8 cellular contexts compared by ENCODE assay signal in genomic region chr15:45399381-45400212, GRCh38. TPM values are rescaled to one million over a fixed set of nuclear protein-coding genes. Genes with fewer than 3 reads are reported as not detected.
A peak's percentile ranks its signal among the peaks of the same experiment; 100 is the strongest.
DNase-seq lines count a peak whose midpoint lies in the region; ATAC-seq, FAIRE-seq and TF ChIP-seq lines count a peak whose summit lies in the region.

No MANE protein-coding gene starts in this region.

- peak overlapping the region; percentile 46 for H2AFZ ChIP-seq in parathyroid adenoma

- no peak overlapping the region for H3K4me3 ChIP-seq in esophagus muscularis mucosa
- H3K4me3 ChIP-seq in parathyroid adenoma (ENCODE audit: low read depth, low read length) = no peak overlapping the region

- no peak for FAIRE-seq in HTR-8/SVneo (lab: Jason Lieb, UNC)

- peaks cover 9 to 29% (median 22%) of the 10 kb centered on the region in 4 donors for H3K4me1 ChIP-seq in esophagus muscularis mucosa
- no peaks in the 10 kb centered on the region for H3K4me1 ChIP-seq in parathyroid adenoma

- no peaks in the 10 kb centered on the region for H3K36me3 ChIP-seq in esophagus muscularis mucosa
- no peaks in the 10 kb centered on the region for H3K36me3 ChIP-seq in parathyroid adenoma (ENCODE audit: control insufficient read depth, insufficient read depth, low read length)

- intact Hi-C loops in esophagus muscularis mucosa (cut with DNase I) = loop anchor here (2.0 to 5.0 kb wide), 4 partner anchors 15 to 233 kb away; no protein-coding TSS in a partner anchor

- H3K9me3 ChIP-seq in esophagus muscularis mucosa (no peaks in the 10 kb centered on the region), parathyroid adenoma (ENCODE audit: control insufficient read depth, low read length) (no peaks in the 10 kb centered on the region)

- 57% methylated on average over 6 of the region's 6 CpGs for WGBS in esophagus muscularis mucosa

- TF ChIP-seq POLR2A in esophagus muscularis mucosa (IDR thresholded peaks at IDR 0.05; ENCODE audit: low read depth) = no peak

- no peak for TF ChIP-seq EP300 in esophagus muscularis mucosa (IDR thresholded peaks at IDR 0.05)

- H3K27me3 ChIP-seq in esophagus muscularis mucosa (peaks cover 0 to 18% (median 3%) of the 10 kb centered on the region in 4 donors), parathyroid adenoma (ENCODE audit: control insufficient read depth, insufficient read depth, low read length) (no peaks in the 10 kb centered on the region)

- H3K9ac ChIP-seq in parathyroid adenoma = no peak overlapping the region

- DNase-seq in DMS 273 treated with DMSO at 0.1 percent for 48 hours (lab: John Stamatoyannopoulos, UW) (peak; percentile 50), HTR-8/SVneo (ENCODE audit: insufficient read length, low spot score) (peak; percentile 22), RKO (ENCODE audit: low spot score) (peak; percentile 84), esophagus muscularis mucosa (ENCODE audit: extremely low spot score) (no peak)
- DNase-seq in activated CD4-positive, alpha-beta T cell treated with anti-CD3 and anti-CD28 coated beads for 1 hour = no peak

- no peak overlapping the region for H3K4me2 ChIP-seq in parathyroid adenoma (ENCODE audit: low read length)

- ATAC-seq in GM19035 (IDR thresholded peaks at IDR 0.05; ENCODE audit: unreplicated experiment) = no peak
- no peak for ATAC-seq in HG03354 (IDR thresholded peaks at IDR 0.05; ENCODE audit: poor library complexity, severe bottlenecking, unreplicated experiment)

- TF ChIP-seq CTCF in esophagus muscularis mucosa (IDR thresholded peaks at IDR 0.05) (peak; percentile 63 to 76 (median 65)), parathyroid adenoma (IDR thresholded peaks at IDR 0.05) (peak; percentile 55)

- H3K27ac ChIP-seq in esophagus muscularis mucosa (replicated peaks in 1 of 4) (no peak overlapping the region), parathyroid adenoma (no peak overlapping the region)

- H3K79me2 ChIP-seq in parathyroid adenoma = no peaks in the 10 kb centered on the region

RNA-seq across cellular contexts. Expression of gene GATM, which starts 21.3 kb away (rescaled TPM):
- total RNA-seq in esophagus muscularis mucosa = 10 to 100 TPM; 21.7 to 34.2 (median 24.4) TPM

Comparison
In these comparisons a context has a peak if more than half of its experiments do, and no peak if none do; other contexts are left out.
1. DNase-seq: peak in DMS 273 treated with DMSO at 0.1 percent for 48 hours (single experiment), HTR-8/SVneo (single experiment) and RKO (single experiment); none in esophagus muscularis mucosa (single experiment) and activated CD4-positive, alpha-beta T cell treated with anti-CD3 and anti-CD28 coated beads for 1 hour (single experiment).